ENCODE assay signal across 8 cellular contexts in the genomic region with DNA sequence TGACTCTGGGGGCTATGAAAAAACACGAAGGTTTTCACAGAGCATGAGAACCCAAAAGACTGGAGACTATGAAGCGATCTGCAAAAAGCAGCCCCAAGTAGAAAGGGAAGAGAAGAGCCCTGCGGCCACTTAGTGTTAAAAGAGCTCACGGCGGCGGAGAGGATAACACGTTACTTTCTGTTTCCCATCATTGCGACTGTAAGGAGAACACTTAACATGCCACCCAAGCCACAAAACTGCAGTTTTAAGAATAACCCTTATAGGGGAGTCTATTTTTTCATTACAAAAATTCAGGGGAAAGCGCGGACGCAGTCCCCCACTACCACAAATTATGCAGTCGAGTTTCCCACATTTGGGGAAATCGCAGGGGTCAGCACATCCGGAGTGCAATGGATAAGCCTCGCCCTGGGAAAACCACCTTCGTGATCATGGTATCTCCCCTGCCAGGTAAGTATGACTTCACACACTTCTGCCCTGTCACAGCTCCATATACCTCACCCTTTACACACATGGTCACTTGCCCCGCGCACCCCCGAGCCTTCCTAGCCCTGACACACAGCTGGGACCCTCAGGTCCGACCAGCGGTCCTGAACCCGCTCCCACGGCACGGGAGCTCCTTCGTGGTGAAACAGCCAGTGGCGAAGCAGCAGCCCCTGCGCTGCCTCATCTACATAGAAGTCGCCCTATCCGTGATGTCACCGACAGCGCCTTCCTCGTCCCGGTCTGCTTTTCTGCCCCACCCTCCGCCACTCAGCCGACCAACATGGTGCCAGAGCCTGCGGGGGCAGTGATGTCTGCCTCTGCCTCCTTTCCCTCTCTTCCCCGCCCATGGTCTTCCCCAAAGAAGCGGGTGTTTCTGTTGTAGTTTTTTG.
DNase-seq lines count a peak whose midpoint lies in the region; ATAC-seq, FAIRE-seq and TF ChIP-seq lines count a peak whose summit lies in the region.
"Not testable (repeated sequence)": the region's sequence is repeated elsewhere in the genome, so short reads cannot be mapped to it uniquely, and the experiment has no call there.

No MANE protein-coding gene starts in this region.

- H3K27me3 ChIP-seq in brain microvascular endothelial cell (replicated peaks); iPS-18a (ENCODE audit: control insufficient read depth, insufficient read depth, low read length); skeletal muscle tissue (ENCODE audit: control insufficient read depth in 3 of 3, insufficient read depth in 3 of 3, low read length in 3 of 3): not testable (repeated sequence)

- H3K9ac ChIP-seq in iPS-18a (ENCODE audit: low read length) = peak overlapping the region; percentile 56
- H3K9ac ChIP-seq in skeletal muscle tissue (ENCODE audit: low read depth in 1 of 3, low read length in 3 of 3) = peak overlapping the region in 1 of 3 donors; percentile 64

- in situ Hi-C loops in brain microvascular endothelial cell (cut with HindIII; ENCODE audit: low pct_ligation_motif_present, low sequenced_read_pairs) = not testable (repeated sequence)

- not testable (repeated sequence) for H3K9me3 ChIP-seq in iPS-18a (ENCODE audit: control insufficient read depth, low read depth, low read length); skeletal muscle tissue (ENCODE audit: control insufficient read depth in 3 of 3, low read length in 3 of 3)

- POLR2A ChIA-PET in AG04449 (lab: Yijun Ruan, JAX) = interaction anchor here (0.6 to 0.8 kb wide), 2 partner anchors 368 to 954 kb away, joined by 3 read pairs; a partner anchor contains a TSS

- TF ChIP-seq CTCF in AG04449 (IDR thresholded peaks at IDR 0.05; ENCODE audit: insufficient read depth, low read length, missing control alignments); brain microvascular endothelial cell (IDR thresholded peaks at IDR 0.05; ENCODE audit: low read depth, low read length, missing control alignments): not testable (repeated sequence)

- not testable (repeated sequence) for H3K36me3 ChIP-seq in brain microvascular endothelial cell (replicated peaks); iPS-18a (ENCODE audit: control insufficient read depth, low read depth, low read length); skeletal muscle tissue (ENCODE audit: control insufficient read depth in 3 of 3, insufficient read depth in 3 of 3, low read length in 3 of 3)

- H3K4me3 ChIP-seq in AG04449 (ENCODE audit: low read depth, low read length) (peak overlapping the region; percentile 47), brain microvascular endothelial cell (ENCODE audit: low read depth, low read length) (peak overlapping the region; percentile 45), iPS-18a (ENCODE audit: low read length) (peak overlapping the region; percentile 48), skeletal muscle tissue (ENCODE audit: low read length in 3 of 3) (peak overlapping the region; percentile 40 to 60 (median 59))

- H3K27ac ChIP-seq in brain microvascular endothelial cell; iPS-18a (ENCODE audit: low read length); skeletal muscle tissue (ENCODE audit: low read depth, low read length): not testable (repeated sequence)

- CTCF ChIA-PET in AG04449 (lab: Yijun Ruan, JAX) = not testable (repeated sequence)

- FAIRE-seq in TTC549 (lab: Jason Lieb, UNC) = peak; percentile 98

- DNase-seq in AG04449 (ENCODE audit: low read depth, low spot score) (peak; percentile 40), NCI-H2081 (lab: John Stamatoyannopoulos, UW) (peak; percentile 83 to 96), brain microvascular endothelial cell (peak; percentile 96)

- not testable (repeated sequence) for H3K4me1 ChIP-seq in iPS-18a (ENCODE audit: control insufficient read depth, low read depth, low read length); skeletal muscle tissue (ENCODE audit: control insufficient read depth in 3 of 3, insufficient read depth in 3 of 3, low read length in 3 of 3)

- ATAC-seq in GM18870 (IDR thresholded peaks at IDR 0.05; ENCODE audit: unreplicated experiment) = peak; percentile 83
- ATAC-seq in HG03060 (IDR thresholded peaks at IDR 0.05; ENCODE audit: low read depth, unreplicated experiment) = peak; percentile 69

Comparison
In these comparisons a context has a peak if more than half of its experiments do, and no peak if none do; other contexts are left out.
1. DNase-seq: peak in every context shown above with its lines; median percentile 96 in brain microvascular endothelial cell; 90 in NCI-H2081; 40 in AG04449.